Comparison of ENCODE assay signal across 21 cellular contexts in genomic region chrX:26778320-26778888, GRCh38.
DNase-seq lines count a peak whose midpoint lies in the region; ATAC-seq, FAIRE-seq and TF ChIP-seq lines count a peak whose summit lies in the region.
"Had no signal": no experiment of that assay in that cellular context is flagged by ENCODE, and none has a peak within 500 bp of the region (broad histone marks: within the 10 kb centered on the region; RNA-seq: fewer than 3 reads in every experiment).

No MANE protein-coding gene starts in this region.

- H3K4me3 ChIP-seq in HEK293 (ENCODE audit: low read depth, low read length) (no peak overlapping the region), RWPE2 (ENCODE audit: severe bottlenecking) (no peak overlapping the region), HepG2 (replicated peaks in 1 of 3; ENCODE audit: insufficient read depth in 1 of 3, low read depth in 2 of 3, low read length in 3 of 3) (no peak overlapping the region)
- H3K4me3 ChIP-seq: body of pancreas, heart right ventricle, left ventricle myocardium inferior, sigmoid colon had no signal

- in situ Hi-C loops in HepG2 (cut with HindIII; ENCODE audit: extremely low pct_ligation_motif_present, low pct_unique_long_range_greater_than_20kb), result loop anchor here (25.0 kb wide), 1 partner anchor 409 kb away; no protein-coding TSS in a partner anchor
- in situ Hi-C loops in G401 (cut with HindIII; ENCODE audit: low sequenced_read_pairs), result no loop called here

- DNase-seq in Calu3, result no peak
- no peak for DNase-seq in RWPE2 (ENCODE audit: low spot score)
- DNase-seq in HepG2 (ENCODE audit: low spot score), result no peak
- DNase-seq in dermis blood vessel endothelial cell, result no peak
- no peak for DNase-seq in G401 (ENCODE audit: low spot score)
- no peak for DNase-seq in NCI-H774 (lab: John Stamatoyannopoulos, UW)
- DNase-seq: body of pancreas; C1 segment of cervical spinal cord; heart right ventricle; IMR-90; left ventricle myocardium inferior; natural killer cell; NCI-H2029 treated with DMSO at 0.1 percent for 48 hours; NK-92 treated with Interleukin-12 subunit alpha and Interleukin-12 subunit beta, amount 100 ng/mL, for 24 hours; sigmoid colon; stimulated activated naive CD8-positive, alpha-beta T cell treated with anti-CD3 and anti-CD28 coated beads, Interleukin-15, amount 100 ng/mL, for 72 hours; SW 1271 had no signal

- no peaks in the 10 kb centered on the region for H3K4me1 Mint-ChIP-seq in Calu3 (ENCODE audit: low read depth, unreplicated experiment)
- H3K4me1 Mint-ChIP-seq: natural killer cell; stimulated activated naive CD8-positive, alpha-beta T cell treated with anti-CD3 and anti-CD28 coated beads, Interleukin-15, amount 100 ng/mL, for 72 hours had no signal

- no peaks in the 10 kb centered on the region for H4K20me1 ChIP-seq in HepG2 (ENCODE audit: insufficient read depth, low read length)

- no peaks in the 10 kb centered on the region; the same call in 1 of the 2 replicates for H3K9me3 ChIP-seq in HEK293 (ENCODE audit: control insufficient read depth, insufficient read depth, low read depth, low read length)
- H3K9me3 ChIP-seq in RWPE2 (ENCODE audit: severe bottlenecking), result no peaks in the 10 kb centered on the region
- peaks cover 17% of the 10 kb centered on the region for H3K9me3 ChIP-seq in HepG2 (ENCODE audit: low read length)
- H3K9me3 ChIP-seq: body of pancreas, sigmoid colon had no signal

- H3K27ac ChIP-seq in HEK293 (ENCODE audit: extremely low read depth, low read depth, low read length), result no peak overlapping the region
- no peak overlapping the region for H3K27ac ChIP-seq in RWPE2 (ENCODE audit: poor library complexity, severe bottlenecking)
- H3K27ac ChIP-seq in HepG2 (ENCODE audit: extremely low read length, insufficient read depth, low read length), result no peak overlapping the region
- H3K27ac ChIP-seq: body of pancreas, heart right ventricle, left ventricle myocardium inferior, sigmoid colon had no signal

- CTCF ChIA-PET in Calu3 (lab: Charles Lee), result no interaction called here
- CTCF ChIA-PET in HEK293 (lab: Yijun Ruan, JAX), result interaction anchor here (0.7 to 1.1 kb wide), 2 partner anchors 189 to 574 kb away, joined by 3 to 4 read pairs; no protein-coding TSS in a partner anchor
- CTCF ChIA-PET in HepG2 (lab: Yijun Ruan, JAX; ENCODE audit: low intra/inter-chr PET ratio, low total read pairs), result no interaction called here

- no peak overlapping the region for H3K4me3 Mint-ChIP-seq in Calu3 (ENCODE audit: low read depth, unreplicated experiment)
- H3K4me3 Mint-ChIP-seq: activated T-helper 1 cell treated with anti-CD3 and anti-CD28 coated beads, Interleukin-12 subunit alpha, Interleukin-12 subunit beta, Interleukin-2, Interleukin-4 antibody, amounts not matched to agents 30 ng/mL and 10 ng/mL and 1 ng/mL, durations not matched to agents 14 hours and 24 hours and 36 hours; natural killer cell; stimulated activated naive CD8-positive, alpha-beta T cell treated with anti-CD3 and anti-CD28 coated beads, Interleukin-15, amount 100 ng/mL, for 72 hours had no signal

- TF ChIP-seq EP300 in HepG2 (IDR thresholded peaks at IDR 0.05; ENCODE audit: low read depth in 2 of 2, low read length in 2 of 2) (no peak), HepG2 (CRISPR knock-in tag; IDR thresholded peaks at IDR 0.05; ENCODE audit: borderline replicate concordance) (no peak)

- H3K9ac ChIP-seq in HepG2 (ENCODE audit: insufficient read depth, low read depth, low read length), result no peak overlapping the region

- peaks cover 11% of the 10 kb centered on the region for H3K9me3 Mint-ChIP-seq in Calu3 (ENCODE audit: low read depth, unreplicated experiment)
- H3K9me3 Mint-ChIP-seq: activated T-helper 1 cell treated with anti-CD3 and anti-CD28 coated beads, Interleukin-12 subunit alpha, Interleukin-12 subunit beta, Interleukin-2, Interleukin-4 antibody, amounts not matched to agents 30 ng/mL and 10 ng/mL and 1 ng/mL, durations not matched to agents 14 hours and 24 hours and 36 hours had no signal

- H3K27ac Mint-ChIP-seq in Calu3 (ENCODE audit: unreplicated experiment), result no peak overlapping the region
- H3K27ac Mint-ChIP-seq: activated T-helper 1 cell treated with anti-CD3 and anti-CD28 coated beads, Interleukin-12 subunit alpha, Interleukin-12 subunit beta, Interleukin-2, Interleukin-4 antibody, amounts not matched to agents 30 ng/mL and 10 ng/mL and 1 ng/mL, durations not matched to agents 14 hours and 24 hours and 36 hours; natural killer cell; stimulated activated naive CD8-positive, alpha-beta T cell treated with anti-CD3 and anti-CD28 coated beads, Interleukin-15, amount 100 ng/mL, for 72 hours had no signal

- intact Hi-C loops in Calu3 (cut with micrococcal nuclease; ENCODE audit: unreplicated experiment), result no loop called here
- intact Hi-C loops in HepG2 (cut with micrococcal nuclease; ENCODE audit: unreplicated experiment), result no loop called here

- H3K36me3 Mint-ChIP-seq in Calu3 (ENCODE audit: insufficient read depth, unreplicated experiment), result no peaks in the 10 kb centered on the region
- H3K36me3 Mint-ChIP-seq: natural killer cell had no signal

- ATAC-seq in RWPE2 (ENCODE audit: low read depth), result no peak
- no peak for ATAC-seq in HepG2
- ATAC-seq in GM19452 (IDR thresholded peaks at IDR 0.05; ENCODE audit: unreplicated experiment), result no peak
- ATAC-seq: body of pancreas; heart right ventricle; natural killer cell; stimulated activated naive CD8-positive, alpha-beta T cell treated with anti-CD3 and anti-CD28 coated beads, Interleukin-15, amount 100 ng/mL, for 72 hours had no signal

- H3K4me1 ChIP-seq in HEK293 (ENCODE audit: control insufficient read depth, insufficient read depth, low read length) (no peaks in the 10 kb centered on the region), RWPE2 (ENCODE audit: insufficient read depth, poor library complexity, severe bottlenecking) (no peaks in the 10 kb centered on the region), HepG2 (ENCODE audit: insufficient read depth, low read length) (no peaks in the 10 kb centered on the region)
- H3K4me1 ChIP-seq: body of pancreas, heart right ventricle, left ventricle myocardium inferior, sigmoid colon had no signal

- no peak overlapping the region for H3K4me2 ChIP-seq in HepG2 (ENCODE audit: low read depth, low read length)

- no peak for TF ChIP-seq RAD21 in HepG2 (CRISPR knock-in tag; IDR thresholded peaks at IDR 0.05)

- H3K36me3 ChIP-seq in HEK293 (ENCODE audit: control insufficient read depth in 2 of 2, insufficient read depth in 1 of 2, low read length in 2 of 2), result no peaks in the 10 kb centered on the region
- no peaks in the 10 kb centered on the region for H3K36me3 ChIP-seq in RWPE2 (ENCODE audit: low read depth)
- H3K36me3 ChIP-seq in HepG2 (replicated peaks in 1 of 2; ENCODE audit: control insufficient read depth in 1 of 2, insufficient read depth in 2 of 2, low read length in 2 of 2), result no peaks in the 10 kb centered on the region
- H3K36me3 ChIP-seq: heart right ventricle, left ventricle myocardium inferior, sigmoid colon had no signal

- BruUV-seq in Calu3 (replicated peaks; lab: Mats Ljungman, UMichigan) (no TSS peak), HepG2 (replicated peaks; lab: Mats Ljungman, UMichigan) (no TSS peak)

- no peak for FAIRE-seq in HepG2 (lab: Jason Lieb, UNC)
- FAIRE-seq: G401.6 had no signal

- H2AFZ ChIP-seq in HepG2 (ENCODE audit: low read length), result no peak overlapping the region

- POLR2A ChIA-PET in HEK293 (lab: Yijun Ruan, JAX) (no interaction called here), HepG2 (lab: Yijun Ruan, JAX) (no interaction called here)

- H3K79me2 ChIP-seq in HepG2 (ENCODE audit: insufficient read depth, low read length), result no peaks in the 10 kb centered on the region

- no peaks in the 10 kb centered on the region for H3K27me3 Mint-ChIP-seq in Calu3 (ENCODE audit: unreplicated experiment)
- H3K27me3 Mint-ChIP-seq: stimulated activated naive CD8-positive, alpha-beta T cell treated with anti-CD3 and anti-CD28 coated beads, Interleukin-15, amount 100 ng/mL, for 72 hours had no signal

- TF ChIP-seq POLR2A in HepG2 (IDR thresholded peaks at IDR 0.05; ENCODE audit: insufficient read depth in 1 of 2, low read depth in 2 of 2, low read length in 2 of 2), result no peak

- TF ChIP-seq CTCF in Calu3 (IDR thresholded peaks at IDR 0.05; ENCODE audit: unreplicated experiment) (peak; percentile 18), HEK293 (tag by site-specific recombination; IDR thresholded peaks at IDR 0.05) (no peak), RWPE2 (IDR thresholded peaks at IDR 0.05; ENCODE audit: poor library complexity, severe bottlenecking) (peak; percentile 5), HepG2 (CRISPR knock-in tag; IDR thresholded peaks at IDR 0.05) (no peak)

- H3K27me3 ChIP-seq in RWPE2 (ENCODE audit: insufficient read depth, poor library complexity, severe bottlenecking), result no peaks in the 10 kb centered on the region
- no peaks in the 10 kb centered on the region for H3K27me3 ChIP-seq in HepG2 (ENCODE audit: control insufficient read depth in 1 of 2, insufficient read depth in 2 of 2, low read length in 2 of 2)
- H3K27me3 ChIP-seq: body of pancreas, heart right ventricle, sigmoid colon had no signal

- WGBS in HepG2 (ENCODE audit: low lambda C conversion rate), result 8% methylated on average over 3 of the region's 3 CpGs

TF ChIP-seq in HEK293, 187 proteins besides CTCF, POLR2A, EP300 and RAD21 (continues in another document):
- TF ChIP-seq, protein P1, sequence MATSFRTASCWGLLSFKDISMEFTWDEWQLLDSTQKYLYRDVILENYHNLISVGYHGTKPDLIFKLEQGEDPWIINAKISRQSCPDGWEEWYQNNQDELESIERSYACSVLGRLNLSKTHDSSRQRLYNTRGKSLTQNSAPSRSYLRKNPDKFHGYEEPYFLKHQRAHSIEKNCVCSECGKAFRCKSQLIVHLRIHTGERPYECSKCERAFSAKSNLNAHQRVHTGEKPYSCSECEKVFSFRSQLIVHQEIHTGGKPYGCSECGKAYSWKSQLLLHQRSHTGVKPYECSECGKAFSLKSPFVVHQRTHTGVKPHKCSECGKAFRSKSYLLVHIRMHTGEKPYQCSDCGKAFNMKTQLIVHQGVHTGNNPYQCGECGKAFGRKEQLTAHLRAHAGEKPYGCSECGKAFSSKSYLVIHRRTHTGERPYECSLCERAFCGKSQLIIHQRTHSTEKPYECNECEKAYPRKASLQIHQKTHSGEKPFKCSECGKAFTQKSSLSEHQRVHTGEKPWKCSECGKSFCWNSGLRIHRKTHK (tag by site-specific recombination; IDR thresholded peaks at IDR 0.05), result no peak

TF ChIP-seq in HepG2, 621 proteins besides CTCF, POLR2A, EP300 and RAD21:
- TF ChIP-seq JUN (CRISPR knock-in tag; IDR thresholded peaks at IDR 0.05) (no peak), ZNF724P (CRISPR knock-in tag; IDR thresholded peaks at IDR 0.05; ENCODE audit: borderline replicate concordance) (0 out of 2 replicates have a peak, but pooled peaks have one; percentile 51)
TF ChIP-seq in HepG2: peak in this region for 1.

Comparison
In these comparisons a context has a peak if more than half of its experiments do, and no peak if none do; other contexts are left out.
1. CTCF ChIP-seq: peak in Calu3 (single experiment) and RWPE2 (single experiment); none in HEK293 (single experiment) and HepG2 (single experiment).